15 cellular contexts compared by ENCODE assay signal in the genomic region with DNA sequence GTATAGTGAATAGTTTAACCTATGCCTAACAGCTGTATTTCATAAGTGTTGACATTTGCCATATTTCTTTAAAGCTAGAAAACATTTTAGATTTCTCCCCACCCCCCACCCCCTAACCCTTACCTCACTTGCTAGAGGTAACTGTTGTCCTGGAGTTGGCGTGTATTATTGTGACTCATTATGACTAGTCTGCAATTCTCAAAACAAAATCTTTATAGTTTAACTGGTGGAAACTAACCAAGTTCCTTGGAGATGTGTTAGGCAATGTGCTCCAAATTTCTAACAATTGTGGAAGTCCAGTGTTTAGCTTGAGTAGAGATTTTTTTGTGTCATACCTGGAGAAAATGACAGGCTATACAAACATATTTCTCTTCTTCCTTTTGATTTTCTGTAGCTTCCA. TPM values are rescaled to one million over a fixed set of nuclear protein-coding genes. Genes with fewer than 3 reads are reported as not detected.
DNase-seq lines count a peak whose midpoint lies in the region; TF ChIP-seq lines count a peak whose summit lies in the region.
"Had no signal": no experiment of that assay in that cellular context is flagged by ENCODE, and none has a peak within 500 bp of the region (broad histone marks: within the 10 kb centered on the region; RNA-seq: fewer than 3 reads in every experiment).

No MANE protein-coding gene starts in this region.

- intact Hi-C loops in activated CD4-positive, alpha-beta T cell treated with anti-CD3 and anti-CD28 coated beads, Interleukin-2, amount 10 ng/mL, durations not matched to agents 24 days and 14 days (cut with micrococcal nuclease), result loop anchor here (2.0 kb wide), 1 partner anchor 16 kb away; no protein-coding TSS in a partner anchor
- intact Hi-C loops in activated CD4-positive, alpha-beta memory T cell treated with anti-CD3 and anti-CD28 coated beads for 36 hours (cut with micrococcal nuclease), result no loop called here

- TF ChIP-seq CTCF in AG10803 (conservative IDR thresholded peaks at IDR 0.05; ENCODE audit: low read length) (no peak), cardiac fibroblast (IDR thresholded peaks at IDR 0.05; ENCODE audit: low read depth, low read length) (no peak)

- peaks cover 10% of the 10 kb centered on the region for H3K9me3 Mint-ChIP-seq in activated CD4-positive, alpha-beta T cell treated with anti-CD3 and anti-CD28 coated beads, Interleukin-2, amount 10 ng/mL, durations not matched to agents 24 days and 14 days
- H3K9me3 Mint-ChIP-seq in activated CD4-positive, alpha-beta memory T cell treated with anti-CD3 and anti-CD28 coated beads for 36 hours, result peaks cover 8% of the 10 kb centered on the region
- H3K9me3 Mint-ChIP-seq: neural crest cell had no signal

- H3K4me3 Mint-ChIP-seq in activated CD4-positive, alpha-beta T cell treated with anti-CD3 and anti-CD28 coated beads, Interleukin-2, amount 10 ng/mL, durations not matched to agents 24 days and 14 days, result no peak overlapping the region
- H3K4me3 Mint-ChIP-seq in activated CD4-positive, alpha-beta memory T cell treated with anti-CD3 and anti-CD28 coated beads for 36 hours, result no peak overlapping the region
- H3K4me3 Mint-ChIP-seq: activated T-cell treated with anti-CD3 and anti-CD28 coated beads, Interleukin-2, amount 50 U/mL, for 24 hours; neural crest cell had no signal

- peaks cover 39% of the 10 kb centered on the region for H3K36me3 Mint-ChIP-seq in activated CD4-positive, alpha-beta T cell treated with anti-CD3 and anti-CD28 coated beads, Interleukin-2, amount 10 ng/mL, durations not matched to agents 24 days and 14 days (ENCODE audit: low read depth)
- H3K36me3 Mint-ChIP-seq in activated CD4-positive, alpha-beta memory T cell treated with anti-CD3 and anti-CD28 coated beads for 36 hours, result peaks cover 22% of the 10 kb centered on the region

- DNase-seq in AG10803 (ENCODE audit: low read depth) (peak; percentile 88), LHCN-M2 (ENCODE audit: low read depth) (peak; percentile 86), cardiac fibroblast (ENCODE audit: low read depth in 2 of 2) (peak; percentile 84 to 92), lung microvascular endothelial cell (ENCODE audit: low read depth in 2 of 2) (peak; percentile 40 to 88), CD1c-positive myeloid dendritic cell (ENCODE audit: extremely low spot score) (no peak), T-helper 1 cell (no peak)
- no peak for DNase-seq in activated CD4-positive, alpha-beta T cell treated with anti-CD3 and anti-CD28 coated beads, Interleukin-2, amount 10 ng/mL, durations not matched to agents 24 days and 14 days
- DNase-seq in activated CD4-positive, alpha-beta memory T cell treated with anti-CD3 and anti-CD28 coated beads for 36 hours, result no peak
- DNase-seq: activated T-cell treated with anti-CD3 and anti-CD28 coated beads, Interleukin-2, amount 50 U/mL, for 24 hours; cortex of kidney; NCI-H748 treated with DMSO at 0.1 percent for 48 hours; stimulated activated CD4-positive, alpha-beta T cell treated with anti-CD3 and anti-CD28 coated beads, Interleukin-4, amount 100 ng/mL, for 24 hours; thyroid gland had no signal

- no peaks in the 10 kb centered on the region for H3K27me3 Mint-ChIP-seq in activated CD4-positive, alpha-beta T cell treated with anti-CD3 and anti-CD28 coated beads, Interleukin-2, amount 10 ng/mL, durations not matched to agents 24 days and 14 days
- H3K27me3 Mint-ChIP-seq in activated CD4-positive, alpha-beta memory T cell treated with anti-CD3 and anti-CD28 coated beads for 36 hours, result no peaks in the 10 kb centered on the region
- H3K27me3 Mint-ChIP-seq: activated T-cell treated with anti-CD3 and anti-CD28 coated beads, Interleukin-2, amount 50 U/mL, for 24 hours had no signal

- H3K27ac Mint-ChIP-seq in activated CD4-positive, alpha-beta T cell treated with anti-CD3 and anti-CD28 coated beads, Interleukin-2, amount 10 ng/mL, durations not matched to agents 24 days and 14 days, result no peak overlapping the region
- no peak overlapping the region for H3K27ac Mint-ChIP-seq in activated CD4-positive, alpha-beta memory T cell treated with anti-CD3 and anti-CD28 coated beads for 36 hours
- H3K27ac Mint-ChIP-seq: activated T-cell treated with anti-CD3 and anti-CD28 coated beads, Interleukin-2, amount 50 U/mL, for 24 hours had no signal

- H3K4me3 ChIP-seq in AG10803 (ENCODE audit: low read length) (no peak overlapping the region), cardiac fibroblast (replicated peaks in 1 of 2; ENCODE audit: low read depth in 2 of 2, low read length in 2 of 2) (no peak overlapping the region)
- H3K4me3 ChIP-seq: thyroid gland had no signal

- CTCF ChIA-PET in activated CD4-positive, alpha-beta memory T cell treated with anti-CD3 and anti-CD28 coated beads for 36 hours (lab: Charles Lee), result no interaction called here

- POLR2A ChIA-PET in activated CD4-positive, alpha-beta memory T cell treated with anti-CD3 and anti-CD28 coated beads for 36 hours (lab: Charles Lee), result no interaction called here

- H3K4me1 Mint-ChIP-seq in activated CD4-positive, alpha-beta T cell treated with anti-CD3 and anti-CD28 coated beads, Interleukin-2, amount 10 ng/mL, durations not matched to agents 24 days and 14 days, result peaks cover 11% of the 10 kb centered on the region
- peaks cover 3% of the 10 kb centered on the region for H3K4me1 Mint-ChIP-seq in activated CD4-positive, alpha-beta memory T cell treated with anti-CD3 and anti-CD28 coated beads for 36 hours (ENCODE audit: low read depth)

RNA-seq across cellular contexts. Expression of a gene that starts 38.0 kb away (rescaled TPM):
- total RNA-seq in LHCN-M2 (2014; rRNA removed) (0.64 TPM in 1 of 2 replicates, not detected in the other), lung microvascular endothelial cell (not detected in 2 replicates)
- 0.29 TPM for polyA plus RNA-seq in LHCN-M2 (2012)
- not detected in 2 replicates for total RNA-seq in activated CD4-positive, alpha-beta T cell treated with anti-CD3 and anti-CD28 coated beads, Interleukin-2, amount 10 ng/mL, durations not matched to agents 24 days and 14 days
- not detected for total RNA-seq in activated CD4-positive, alpha-beta memory T cell treated with anti-CD3 and anti-CD28 coated beads for 36 hours
- total RNA-seq: neural crest cell; T-helper 2 cell treated with Interferon-gamma antibody and Interleukin-4, amounts not matched to agents 100 ng/mL and 5 ng/mL, for 36 hours had no signal

RNA-seq across cellular contexts. Expression of a gene that starts 42.5 kb away (rescaled TPM):
- total RNA-seq in LHCN-M2 (2014; rRNA removed) (65.4 and 66.6 TPM in 2 replicates), lung microvascular endothelial cell (13.9 and 14.5 TPM in 2 replicates)
- 35.3 TPM for polyA plus RNA-seq in LHCN-M2 (2012)
- total RNA-seq in activated CD4-positive, alpha-beta T cell treated with anti-CD3 and anti-CD28 coated beads, Interleukin-2, amount 10 ng/mL, durations not matched to agents 24 days and 14 days, result 29.2 and 30.0 TPM in 2 replicates
- 10 to 100 TPM; 25.4 to 26.0 TPM for total RNA-seq in activated CD4-positive, alpha-beta memory T cell treated with anti-CD3 and anti-CD28 coated beads for 36 hours

Comparison
In these comparisons a context has a peak if more than half of its experiments do, and no peak if none do; other contexts are left out.
1. DNase-seq: peak in AG10803 (single experiment), LHCN-M2 (single experiment), cardiac fibroblast (2 of 2) and lung microvascular endothelial cell (2 of 2); none in CD1c-positive myeloid dendritic cell (single experiment), activated CD4-positive, alpha-beta T cell treated with anti-CD3 and anti-CD28 coated beads, Interleukin-2, amount 10 ng/mL, durations not matched to agents 24 days and 14 days (single experiment), activated CD4-positive, alpha-beta memory T cell treated with anti-CD3 and anti-CD28 coated beads for 36 hours (single experiment) and T-helper 1 cell (0 of 5).